In genomic region chr7:73324081-73324845, GRCh38 we compare ENCODE assay signal across 8 cellular contexts. TPM values are rescaled to one million over a fixed set of nuclear protein-coding genes. Genes with fewer than 3 reads are reported as not detected.
DNase-seq lines count a peak whose midpoint lies in the region; ATAC-seq and TF ChIP-seq lines count a peak whose summit lies in the region.
"Not testable (repeated sequence)": the region's sequence is repeated elsewhere in the genome, so short reads cannot be mapped to it uniquely, and the experiment has no call there.

No MANE protein-coding gene starts in this region.

- not testable (repeated sequence) for H4K20me1 ChIP-seq in OCI-LY3 (ENCODE audit: insufficient read depth, low read length)

- not testable (repeated sequence) for H3K36me3 ChIP-seq in OCI-LY3 (replicated peaks; ENCODE audit: low read depth, low read length)

- H3K4me3 ChIP-seq in OCI-LY3 (ENCODE audit: low read length): peak overlapping the region; percentile 76

- H3K27ac ChIP-seq in OCI-LY3 (ENCODE audit: low read length): not testable (repeated sequence)

- not testable (repeated sequence) for H3K4me1 ChIP-seq in OCI-LY3 (ENCODE audit: low read length)

- not testable (repeated sequence) for H3K79me2 ChIP-seq in OCI-LY3 (ENCODE audit: low read length)

- not testable (repeated sequence) for H3K9me3 ChIP-seq in OCI-LY3 (ENCODE audit: insufficient read depth, low read length)

- not testable (repeated sequence) for H3K27me3 ChIP-seq in OCI-LY3 (ENCODE audit: low read depth, low read length)

- peak; percentile 52 for ATAC-seq in GM18502 (IDR thresholded peaks at IDR 0.05; ENCODE audit: poor library complexity, unreplicated experiment)

- DNase-seq in ACHN (peak; percentile 67), LHCN-M2 (ENCODE audit: low read depth) (peak; percentile 59), dermis blood vessel endothelial cell (peak; percentile 69), kidney glomerular epithelial cell (lab: John Stamatoyannopoulos, UW) (peak; percentile 27)
- DNase-seq in activated CD8-positive, alpha-beta memory T cell treated with anti-CD3 and anti-CD28 coated beads for 24 hours: peak; percentile 78
- peak; percentile 42 for DNase-seq in stimulated activated CD4-positive, alpha-beta T cell treated with anti-CD3 and anti-CD28 coated beads, Interleukin-12 subunit alpha, Interleukin-12 subunit beta, amount 100 ng/mL, for 4 hours

- peak overlapping the region; percentile 19; the same call in 1 of the 2 replicates for H3K9ac ChIP-seq in OCI-LY3 (ENCODE audit: low read length)

- in situ Hi-C loops in ACHN (cut with HindIII; ENCODE audit: low pct_ligation_motif_present, low pct_unique_long_range_greater_than_20kb, low sequenced_read_pairs): not testable (repeated sequence)

- H2AFZ ChIP-seq in OCI-LY3 (ENCODE audit: low read depth, low read length): peak overlapping the region; percentile 92

- peak overlapping the region; percentile 96 for H3K4me2 ChIP-seq in OCI-LY3 (ENCODE audit: low read length)

- TF ChIP-seq CTCF in OCI-LY3 (IDR thresholded peaks at IDR 0.05; ENCODE audit: low read depth, low read length): peak; percentile 48

RNA-seq across cellular contexts. Expression of gene TRIM50, which starts 3.6 kb away (rescaled TPM):
- total RNA-seq in LHCN-M2 (2014; rRNA removed) (not detected in 2 replicates), dermis blood vessel endothelial cell (under 0.01 TPM in 1 of 2 replicates, not detected in the other)
- polyA plus RNA-seq in LHCN-M2 (2012): not detected

RNA-seq across cellular contexts. Expression of gene FKBP6, which starts 3.7 kb away (rescaled TPM):
- total RNA-seq in LHCN-M2 (2014; rRNA removed): not detected in 2 replicates
- polyA plus RNA-seq in LHCN-M2 (2012): not detected
- total RNA-seq in dermis blood vessel endothelial cell: not detected in 2 replicates

RNA-seq across cellular contexts. Expression of gene NSUN5, which starts 15.6 kb away (rescaled TPM):
- total RNA-seq in LHCN-M2 (2014; rRNA removed) (50.5 and 53.9 TPM in 2 replicates), dermis blood vessel endothelial cell (3.7 and 6.1 TPM in 2 replicates)
- 29.3 TPM for polyA plus RNA-seq in LHCN-M2 (2012)

Comparison
In these comparisons a context has a peak if more than half of its experiments do, and no peak if none do; other contexts are left out.
1. DNase-seq: peak in every context shown above with its lines; median percentile 78 in activated CD8-positive, alpha-beta memory T cell treated with anti-CD3 and anti-CD28 coated beads for 24 hours; 69 in dermis blood vessel endothelial cell; 67 in ACHN; 59 in LHCN-M2; 42 in stimulated activated CD4-positive, alpha-beta T cell treated with anti-CD3 and anti-CD28 coated beads, Interleukin-12 subunit alpha, Interleukin-12 subunit beta, amount 100 ng/mL, for 4 hours; 27 in kidney glomerular epithelial cell.